ENCODE assay signal across 9 cellular contexts in the genomic region with DNA sequence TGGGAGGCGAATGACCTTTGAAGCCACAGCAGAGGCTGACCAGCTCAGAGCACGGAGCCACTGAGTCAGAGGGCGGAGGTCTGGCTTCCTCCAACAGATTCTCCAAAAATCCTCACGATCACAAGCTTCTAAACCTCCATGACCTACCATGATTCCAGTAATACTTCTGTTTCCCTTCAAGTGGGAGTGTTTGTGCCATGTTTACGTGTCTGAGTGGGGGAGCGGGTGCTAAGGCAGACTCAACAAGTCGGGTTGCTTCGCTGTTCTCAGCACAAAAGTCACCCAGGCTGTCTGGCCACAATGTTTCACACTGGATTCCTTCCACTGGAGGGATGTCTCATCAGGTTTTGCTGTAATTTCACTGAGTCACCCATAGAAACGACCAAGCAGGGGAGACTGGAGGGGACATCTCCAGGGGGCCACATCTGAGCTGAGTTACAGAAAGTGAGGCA.
DNase-seq lines count a peak whose midpoint lies in the region; ATAC-seq, FAIRE-seq and TF ChIP-seq lines count a peak whose summit lies in the region.
"Had no signal": no experiment of that assay in that cellular context is flagged by ENCODE, and none has a peak within 500 bp of the region (broad histone marks: within the 10 kb centered on the region; RNA-seq: fewer than 3 reads in every experiment).

No MANE protein-coding gene starts in this region.

- no peak overlapping the region for H3K56ac ChIP-seq in H1 (replicated peaks; ENCODE audit: insufficient read length, low read depth, low read length)

- no peak overlapping the region for H4K8ac ChIP-seq in H1 (ENCODE audit: extremely low read depth, insufficient read depth, low read length)

- no peak overlapping the region for H2BK15ac ChIP-seq in H1 (ENCODE audit: low read length)

- peaks cover 0 to 87% of the 10 kb centered on the region in 2 experiments; a peak in 2 of 4 replicates for H3K79me2 ChIP-seq in H1 (ENCODE audit: control insufficient read depth in 1 of 2, insufficient read depth in 2 of 2, low read length in 2 of 2)

- FAIRE-seq in H1 (lab: Jason Lieb, UNC): no peak
- FAIRE-seq in pancreas (lab: Jason Lieb, UNC): no peak

- H4K20me1 ChIP-seq in H1 (replicated peaks in 1 of 2; ENCODE audit: control insufficient read depth in 1 of 2, insufficient read depth in 2 of 2, low read length in 2 of 2): peaks cover 15 to 17% of the 10 kb centered on the region in 2 experiments

- H3K4me1 ChIP-seq in H1 (replicated peaks in 1 of 4; ENCODE audit: control insufficient read depth in 3 of 4, insufficient read depth in 4 of 4, low read length in 3 of 4) (peaks cover 18 to 30% (median 26%) of the 10 kb centered on the region in 4 experiments), pancreas (no peaks in the 10 kb centered on the region)

- DNase-seq in BJ (ENCODE audit: low read depth) (peak; percentile 97), M059J (ENCODE audit: low read depth) (peak; percentile 97), H1 (ENCODE audit: low read depth in 1 of 2, low spot score in 2 of 2) (no peak), pancreas (no peak), NAMALWA (ENCODE audit: low spot score) (no peak), NCI-H1417 (lab: John Stamatoyannopoulos, UW) (no peak)

- no peak overlapping the region for H3K23ac ChIP-seq in H1 (ENCODE audit: insufficient read length)

- TF ChIP-seq RAD21 in H1 (IDR thresholded peaks at IDR 0.05 in 1 of 2, conservative IDR thresholded peaks at IDR 0.05 in 1 of 2; ENCODE audit: low read depth in 2 of 2, low read length in 2 of 2): no peak

- ATAC-seq in pancreas (peak in 3 of 4 donors; percentile 29 to 60 (median 56)), HG02763 (IDR thresholded peaks at IDR 0.05; ENCODE audit: unreplicated experiment) (no peak), GM21825 (IDR thresholded peaks at IDR 0.05; ENCODE audit: unreplicated experiment) (no peak)
- ATAC-seq: Panc1 had no signal

- POLR2A ChIA-PET in BJ (lab: Charles Lee): interaction anchor here (0.6 kb wide), 1 partner anchor 33 kb away, joined by 3 read pairs; no protein-coding TSS in a partner anchor
- POLR2A ChIA-PET in H1 (lab: Charles Lee; ENCODE audit: partially characterized antibody): no interaction called here

- no peaks in the 10 kb centered on the region for H3K9me3 ChIP-seq in H1 (ENCODE audit: insufficient read depth in 2 of 2, low read depth in 1 of 2, low read length in 1 of 2)
- H3K9me3 ChIP-seq in pancreas: no peaks in the 10 kb centered on the region

- H3K27ac ChIP-seq in H1 (ENCODE audit: low read depth, low read length) (no peak overlapping the region), pancreas (no peak overlapping the region)

- CTCF ChIA-PET in BJ (lab: Yijun Ruan, JAX) (interaction anchor here (0.6 to 2.8 kb wide), 19 partner anchors 11 to 253 kb away, joined by 3 to 15 read pairs (median 5); a partner anchor contains a TSS), H1 (lab: Charles Lee; ENCODE audit: partially characterized antibody) (interaction anchor here (0.8 to 3.8 kb wide), 10 partner anchors 8 to 228 kb away, joined by 3 to 21 read pairs (median 4); no protein-coding TSS in a partner anchor)

- H3K79me1 ChIP-seq in H1 (ENCODE audit: low read depth, low read length): peaks cover 24% of the 10 kb centered on the region

- no peak for TF ChIP-seq EP300 in H1 (IDR thresholded peaks at IDR 0.05; ENCODE audit: borderline replicate concordance in 1 of 2, low read depth in 2 of 2, low read length in 2 of 2)

- H2BK12ac ChIP-seq in H1 (ENCODE audit: low read depth, low read length): no peak overlapping the region

- TF ChIP-seq CTCF in BJ (IDR thresholded peaks at IDR 0.05; ENCODE audit: insufficient read depth, low read depth, low read length) (peak; percentile 74), H1 (IDR thresholded peaks at IDR 0.05; ENCODE audit: control extremely low read depth in 1 of 3, insufficient read depth in 1 of 3, low read depth in 1 of 3, low read length in 3 of 3) (no peak), pancreas (IDR thresholded peaks at IDR 0.05) (no peak)

- no peak overlapping the region for H3K18ac ChIP-seq in H1 (ENCODE audit: extremely low read depth, low read length)

- H3K14ac ChIP-seq in H1 (ENCODE audit: insufficient read length): no peak overlapping the region

- H3K9ac ChIP-seq in H1 (replicated peaks in 1 of 4; ENCODE audit: extremely low read depth in 1 of 4, low read depth in 3 of 4, low read length in 3 of 4): no peak overlapping the region

- no peak overlapping the region for H4K5ac ChIP-seq in H1 (ENCODE audit: insufficient read length, low read depth, low read length)

- no peak overlapping the region for H3K4me3 ChIP-seq in BJ (ENCODE audit: low read depth, low read length)
- no peak overlapping the region for H3K4me3 ChIP-seq in H1 (ENCODE audit: extremely low read depth in 1 of 4, insufficient read depth in 2 of 4, low read depth in 3 of 4, low read length in 4 of 4)
- no peak overlapping the region for H3K4me3 ChIP-seq in pancreas

- intact Hi-C loops in pancreas (cut with DNase I): no loop called here

- H3K23me2 ChIP-seq in H1 (ENCODE audit: low read depth, low read length): no peaks in the 10 kb centered on the region

- no peak overlapping the region for H4K91ac ChIP-seq in H1 (replicated peaks; ENCODE audit: insufficient read length, low read length)

- no peak overlapping the region for H2BK120ac ChIP-seq in H1 (replicated peaks; ENCODE audit: low read depth, low read length)

- H3K27me3 ChIP-seq in BJ (ENCODE audit: control insufficient read depth, insufficient read depth, low read length) (no peaks in the 10 kb centered on the region), H1 (replicated peaks in 1 of 4; ENCODE audit: control insufficient read depth in 3 of 4, extremely low read depth in 1 of 4, insufficient read depth in 3 of 4, low read length in 3 of 4) (no peaks in the 10 kb centered on the region), pancreas (no peaks in the 10 kb centered on the region)

- no peak overlapping the region for H3K4me2 ChIP-seq in H1 (ENCODE audit: insufficient read depth in 1 of 2, low read depth in 2 of 2, low read length in 2 of 2)

- H3K36me3 ChIP-seq in BJ (ENCODE audit: control insufficient read depth, insufficient read depth, low read length): peaks cover 8% of the 10 kb centered on the region; the same call in 1 of the 2 replicates
- no peaks in the 10 kb centered on the region for H3K36me3 ChIP-seq in H1 (ENCODE audit: control insufficient read depth in 2 of 4, insufficient read depth in 4 of 4, low read length in 3 of 4)
- H3K36me3 ChIP-seq in pancreas: no peaks in the 10 kb centered on the region

- no peak overlapping the region for H2AK5ac ChIP-seq in H1 (ENCODE audit: low read depth, low read length)

- TF ChIP-seq POLR2A in H1 (IDR thresholded peaks at IDR 0.05; ENCODE audit: control extremely low read depth in 1 of 2, low read depth in 2 of 2, low read length in 2 of 2): no peak

- WGBS in H1 (ENCODE audit: extremely low coverage in 1 of 2, insufficient coverage in 1 of 2, insufficient read length in 1 of 2, insufficient replicate concordance in 2 of 2, low coverage in 1 of 2, low lambda C conversion rate in 2 of 2, missing lambda C conversion rate in 1 of 2), 2 experiments: 92% methylated on average over 9 of the region's 9 CpGs; no CpG with 5 or more reads in 1 of the 2 experiments
- WGBS in pancreas, 2 donors: 81 to 82% methylated on average over 9 of the region's 9 CpGs

- H3K4ac ChIP-seq in H1 (replicated peaks; ENCODE audit: insufficient read length, low read depth, low read length): no peak overlapping the region

- H2AFZ ChIP-seq in H1 (ENCODE audit: low read length): no peak overlapping the region

- H2BK5ac ChIP-seq in H1 (ENCODE audit: low read depth, low read length): no peak overlapping the region

- no peak overlapping the region for H2BK20ac ChIP-seq in H1 (ENCODE audit: low read length)

TF ChIP-seq in H1, 55 proteins besides CTCF, POLR2A, EP300 and RAD21:
- TF ChIP-seq TEAD4 (IDR thresholded peaks at IDR 0.05; ENCODE audit: low read depth, low read length) (0 out of 2 replicates have a peak, but pooled peaks have one; percentile 21), SIRT6 (IDR thresholded peaks at IDR 0.05; ENCODE audit: low read length) (no peak)
TF ChIP-seq in H1: peak in this region for 1.

Comparison
In these comparisons a context has a peak if more than half of its experiments do, and no peak if none do; other contexts are left out.
1. DNase-seq: peak in BJ (single experiment) and M059J (single experiment); none in H1 (0 of 2), pancreas (0 of 6), NAMALWA (single experiment) and NCI-H1417 (0 of 3).
2. ATAC-seq: peak in pancreas (3 of 4); none in HG02763 (single experiment) and GM21825 (single experiment).